ENCODE assay signal across 8 cellular contexts in genomic region chr5:54902817-54903473, GRCh38.
A peak's percentile ranks its signal among the peaks of the same experiment; 100 is the strongest.
DNase-seq lines count a peak whose midpoint lies in the region; ATAC-seq and TF ChIP-seq lines count a peak whose summit lies in the region.

No MANE protein-coding gene starts in this region.

- peaks cover 39% of the 10 kb centered on the region for H3K27me3 ChIP-seq in CD4-positive, CD25-positive, alpha-beta regulatory T cell (ENCODE audit: control insufficient read depth, insufficient read depth, low read length)
- no peaks in the 10 kb centered on the region for H3K27me3 ChIP-seq in tibial artery

- no peak overlapping the region for H3K4me3 Mint-ChIP-seq in CD4-positive, CD25-positive, alpha-beta regulatory T cell

- in situ Hi-C loops in SK-MEL-5 (cut with HindIII; ENCODE audit: low pct_unique_long_range_greater_than_20kb, low sequenced_read_pairs), result no loop called here

- H3K27ac ChIP-seq in CD4-positive, CD25-positive, alpha-beta regulatory T cell (ENCODE audit: insufficient read depth, low read length, poor library complexity, severe bottlenecking), result no peak overlapping the region
- no peak overlapping the region for H3K27ac ChIP-seq in tibial artery

- peak overlapping the region in 2 of 3 donors; percentile 27 to 52 for H3K27ac Mint-ChIP-seq in CD4-positive, CD25-positive, alpha-beta regulatory T cell

- no peaks in the 10 kb centered on the region for H3K36me3 Mint-ChIP-seq in CD4-positive, CD25-positive, alpha-beta regulatory T cell

- H3K36me3 ChIP-seq in CD4-positive, CD25-positive, alpha-beta regulatory T cell (ENCODE audit: control insufficient read depth, insufficient read depth, low read length), result no peaks in the 10 kb centered on the region
- no peaks in the 10 kb centered on the region for H3K36me3 ChIP-seq in tibial artery

- no peak for TF ChIP-seq CTCF in tibial artery (IDR thresholded peaks at IDR 0.05)

- no peaks in the 10 kb centered on the region for H3K9me3 Mint-ChIP-seq in CD4-positive, CD25-positive, alpha-beta regulatory T cell

- intact Hi-C loops in tibial artery (cut with DNase I; ENCODE audit: low total_unique reads), result no loop called here

- H3K4me1 ChIP-seq in CD4-positive, CD25-positive, alpha-beta regulatory T cell (ENCODE audit: control insufficient read depth, insufficient read depth, low read length, poor library complexity, severe bottlenecking), result peaks cover 7% of the 10 kb centered on the region
- H3K4me1 ChIP-seq in tibial artery, result peaks cover 0 to 5% (median 0%) of the 10 kb centered on the region in 4 donors

- H3K4me1 Mint-ChIP-seq in CD4-positive, CD25-positive, alpha-beta regulatory T cell, result peaks cover 7 to 13% (median 11%) of the 10 kb centered on the region in 4 donors

- peaks cover 72% of the 10 kb centered on the region for H3K27me3 Mint-ChIP-seq in CD4-positive, CD25-positive, alpha-beta regulatory T cell

- DNase-seq in CD4-positive, CD25-positive, alpha-beta regulatory T cell, result peak in 2 of 3 donors; percentile 10 to 89
- DNase-seq in SK-MEL-5 (ENCODE audit: low read depth, low spot score) (peak; percentile 33), left kidney (ENCODE audit: low read depth, low spot score) (peak; percentile 68), globus pallidus (ENCODE audit: low spot score) (no peak), COR-L47 (lab: John Stamatoyannopoulos, UW) (no peak), tibial artery (no peak)

- ATAC-seq in CD4-positive, CD25-positive, alpha-beta regulatory T cell (ENCODE audit: low read depth in 2 of 2), result peak; percentile 71 to 83
- ATAC-seq in GM19324 (IDR thresholded peaks at IDR 0.05; ENCODE audit: low FRiP score, unreplicated experiment) (peak; percentile 99), HG03175 (IDR thresholded peaks at IDR 0.05; ENCODE audit: unreplicated experiment) (peak; percentile 100)

- no peaks in the 10 kb centered on the region for H3K9me3 ChIP-seq in CD4-positive, CD25-positive, alpha-beta regulatory T cell (ENCODE audit: control insufficient read depth in 2 of 2, low read length in 2 of 2)
- H3K9me3 ChIP-seq in tibial artery, result no peaks in the 10 kb centered on the region

- H3K4me3 ChIP-seq in CD4-positive, CD25-positive, alpha-beta regulatory T cell (ENCODE audit: low read depth, low read length), result no peak overlapping the region
- no peak overlapping the region for H3K4me3 ChIP-seq in tibial artery

Comparison
In these comparisons a context has a peak if more than half of its experiments do, and no peak if none do; other contexts are left out.
1. DNase-seq: peak in CD4-positive, CD25-positive, alpha-beta regulatory T cell (2 of 3), SK-MEL-5 (single experiment) and left kidney (single experiment); none in globus pallidus (single experiment), COR-L47 (single experiment) and tibial artery (0 of 2).
2. Peak in every context shown above with its lines, with median percentiles within 50 percentile points of each other: ATAC-seq.